In the genomic region with DNA sequence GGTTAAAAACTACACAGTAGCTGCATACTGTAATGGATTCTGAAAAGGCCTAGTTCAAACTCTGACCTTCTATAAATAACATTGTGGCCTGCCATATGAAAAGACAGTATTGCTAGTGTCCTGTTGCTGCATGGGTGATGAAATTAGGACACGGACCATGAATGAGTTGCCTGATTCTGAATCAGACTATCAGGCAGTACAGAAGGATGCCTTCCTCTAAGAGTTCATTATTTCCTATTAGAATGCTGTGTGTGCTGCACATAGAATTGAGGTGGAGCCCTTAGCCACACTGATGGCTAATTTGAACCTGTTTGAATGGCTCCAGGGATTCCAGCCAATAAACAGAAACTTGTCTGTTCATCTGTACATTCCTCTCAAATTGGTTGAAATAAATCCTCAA, we compare ENCODE assay signal across 21 cellular contexts.
"Had no signal": no experiment of that assay in that cellular context is flagged by ENCODE, and none has a peak within 500 bp of the region (broad histone marks: within the 10 kb centered on the region; RNA-seq: fewer than 3 reads in every experiment).

No MANE protein-coding gene starts in this region.

- ATAC-seq: foreskin keratinocyte; gastrocnemius medialis; heart right ventricle; left cardiac atrium; left lung; left ventricle myocardium superior; lower lobe of right lung; mucosa of descending colon; naive thymus-derived CD8-positive, alpha-beta T cell had no signal

- H3K27ac Mint-ChIP-seq: mesothelial cell of epicardium; naive B cell; naive thymus-derived CD8-positive, alpha-beta T cell had no signal

- H3K36me3 Mint-ChIP-seq: mesothelial cell of epicardium; naive B cell; naive thymus-derived CD8-positive, alpha-beta T cell had no signal

- H3K9me3 Mint-ChIP-seq: mesothelial cell of epicardium had no signal

- H3K36me3 ChIP-seq: esophagus muscularis mucosa, gastrocnemius medialis, heart right ventricle, left lung, lower lobe of right lung had no signal

- DNase-seq: dermis blood vessel endothelial cell; dorsolateral prefrontal cortex; effector CD4-positive, alpha-beta T cell; effector memory CD4-positive, alpha-beta T cell; foreskin keratinocyte; gastrocnemius medialis; glutamatergic neuron; head of caudate nucleus; heart right ventricle; hippocampal formation; left cardiac atrium; left lung; left ventricle myocardium superior; lower lobe of right lung; mesenchymal stem cell; mucosa of descending colon; naive B cell; naive thymus-derived CD8-positive, alpha-beta T cell had no signal

- H3K4me3 ChIP-seq: coronary artery, dorsolateral prefrontal cortex, esophagus muscularis mucosa, gastrocnemius medialis, heart right ventricle, left lung, lower lobe of right lung, mucosa of descending colon had no signal

- H3K27me3 ChIP-seq: dorsolateral prefrontal cortex, esophagus muscularis mucosa, foreskin keratinocyte, gastrocnemius medialis, heart right ventricle, left lung had no signal

- H3K4me1 Mint-ChIP-seq: mesothelial cell of epicardium; naive B cell; naive thymus-derived CD8-positive, alpha-beta T cell had no signal

- H3K4me3 Mint-ChIP-seq: mesothelial cell of epicardium; naive B cell; naive thymus-derived CD8-positive, alpha-beta T cell had no signal

- H3K27me3 Mint-ChIP-seq: naive B cell had no signal
